22 cellular contexts compared by ENCODE assay signal in the genomic region with DNA sequence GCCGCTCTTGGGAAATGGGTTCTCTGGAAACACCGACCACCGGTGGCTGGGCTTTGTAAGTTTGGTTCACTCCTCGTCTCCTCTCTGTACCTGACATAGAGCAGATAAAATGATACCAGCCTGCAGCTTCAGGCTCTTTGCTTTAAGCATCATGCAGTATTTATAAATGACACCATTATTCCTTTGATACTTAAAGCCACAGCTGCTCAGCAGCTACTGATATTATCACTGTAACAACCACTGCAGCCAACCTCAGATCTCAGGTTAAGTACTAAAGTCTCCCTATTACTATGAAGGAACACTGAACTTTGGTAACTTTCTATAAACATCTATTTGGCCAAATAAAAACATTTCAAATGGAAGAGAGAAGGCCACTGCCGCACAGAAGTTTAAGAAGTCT. TPM values are rescaled to one million over a fixed set of nuclear protein-coding genes. Genes with fewer than 3 reads are reported as not detected.
DNase-seq lines count a peak whose midpoint lies in the region; ATAC-seq and TF ChIP-seq lines count a peak whose summit lies in the region.
"Had no signal": no experiment of that assay in that cellular context is flagged by ENCODE, and none has a peak within 500 bp of the region (broad histone marks: within the 10 kb centered on the region; RNA-seq: fewer than 3 reads in every experiment).

No MANE protein-coding gene starts in this region.

- peak overlapping the region; percentile 11 for H3K23ac ChIP-seq in neuronal stem cell (ENCODE audit: low read depth, low read length, poor library complexity)

- no peak overlapping the region for H4K91ac ChIP-seq in neuronal stem cell (ENCODE audit: low read depth, low read length, poor library complexity)

- peaks cover 25% of the 10 kb centered on the region for H3K79me1 ChIP-seq in neuronal stem cell (ENCODE audit: low read depth, low read length)

- no peak overlapping the region for H3K27ac ChIP-seq in CD4-positive, alpha-beta T cell (ENCODE audit: low read depth, low read length)
- H3K27ac ChIP-seq in CD4-positive, alpha-beta memory T cell (ENCODE audit: low read depth, low read length) = no peak overlapping the region
- no peak overlapping the region for H3K27ac ChIP-seq in neuronal stem cell (replicated peaks; ENCODE audit: low read length)
- H3K27ac ChIP-seq: SJCRH30 had no signal

- no peak overlapping the region for H2BK12ac ChIP-seq in neuronal stem cell (ENCODE audit: low read length)

- no peak overlapping the region for H3K9ac ChIP-seq in neuronal stem cell (ENCODE audit: low read depth, low read length, poor library complexity)

- no peak overlapping the region for H2BK5ac ChIP-seq in neuronal stem cell (ENCODE audit: low read length)

- no peak overlapping the region for H3K4me3 Mint-ChIP-seq in CD4-positive, alpha-beta T cell
- peak overlapping the region in 1 of 8 donors; percentile 21 for H3K4me3 Mint-ChIP-seq in CD4-positive, alpha-beta memory T cell
- H3K4me3 Mint-ChIP-seq in T-helper 2 cell treated with Interferon-gamma antibody and Interleukin-4, amounts not matched to agents 5 μg/mL and 100 μg/mL, for 36 hours = peak overlapping the region; percentile 20

- intact Hi-C loops in CD4-positive, alpha-beta T cell (cut with DNase I, micrococcal nuclease) = no loop called here
- intact Hi-C loops in CD4-positive, alpha-beta memory T cell (cut with micrococcal nuclease) = no loop called here

- CTCF ChIA-PET in CD4-positive, alpha-beta T cell (lab: Charles Lee) = no interaction called here
- CTCF ChIA-PET in CD4-positive, alpha-beta memory T cell (lab: Charles Lee; ENCODE audit: partially characterized antibody) = no interaction called here

- H3K27ac Mint-ChIP-seq in CD4-positive, alpha-beta T cell = peak overlapping the region; percentile 27
- peak overlapping the region in 5 of 7 donors; percentile 7 to 57 (median 16) for H3K27ac Mint-ChIP-seq in CD4-positive, alpha-beta memory T cell
- H3K27ac Mint-ChIP-seq in T-helper 2 cell treated with Interferon-gamma antibody and Interleukin-4, amounts not matched to agents 5 μg/mL and 100 μg/mL, for 36 hours = no peak overlapping the region

- POLR2A ChIA-PET in CD4-positive, alpha-beta T cell (lab: Charles Lee) = no interaction called here
- POLR2A ChIA-PET in CD4-positive, alpha-beta memory T cell (lab: Charles Lee; ENCODE audit: partially characterized antibody) = no interaction called here

- no peak overlapping the region for H3K14ac ChIP-seq in neuronal stem cell (ENCODE audit: low read length)

- H3K4me1 Mint-ChIP-seq in CD4-positive, alpha-beta T cell (ENCODE audit: low read depth) = peaks cover 47% of the 10 kb centered on the region
- peaks cover 22 to 63% (median 35%) of the 10 kb centered on the region in 4 donors for H3K4me1 Mint-ChIP-seq in CD4-positive, alpha-beta memory T cell
- peaks cover 36% of the 10 kb centered on the region for H3K4me1 Mint-ChIP-seq in T-helper 2 cell treated with Interferon-gamma antibody and Interleukin-4, amounts not matched to agents 5 μg/mL and 100 μg/mL, for 36 hours (ENCODE audit: low read depth)

- peaks cover 40% of the 10 kb centered on the region for H3K4me1 ChIP-seq in CD4-positive, alpha-beta memory T cell (ENCODE audit: insufficient read depth, low read length)
- peaks cover 0 to 6% of the 10 kb centered on the region in 2 donors for H3K4me1 ChIP-seq in neuronal stem cell (ENCODE audit: control insufficient read depth in 2 of 2, insufficient read depth in 1 of 2, low read depth in 1 of 2, low read length in 2 of 2)
- H3K4me1 ChIP-seq: SJCRH30 had no signal

- no CpG with 5 or more reads among the region's 5 CpGs for WGBS in neuronal stem cell (ENCODE audit: extremely low coverage in 2 of 2, insufficient read length in 2 of 2, insufficient replicate concordance in 1 of 2), 2 donors

- H3K27me3 ChIP-seq in CD4-positive, alpha-beta T cell (ENCODE audit: control insufficient read depth, insufficient read depth, low read length) = no peaks in the 10 kb centered on the region
- H3K27me3 ChIP-seq in CD4-positive, alpha-beta memory T cell (ENCODE audit: insufficient read depth, low read length) = no peaks in the 10 kb centered on the region
- H3K27me3 ChIP-seq in neuronal stem cell (ENCODE audit: control insufficient read depth in 3 of 3, insufficient read depth in 3 of 3, low read depth in 1 of 3, low read length in 3 of 3) = no peaks in the 10 kb centered on the region
- H3K27me3 ChIP-seq: MG63, SJCRH30 had no signal

- no peak overlapping the region for H2AFZ ChIP-seq in neuronal stem cell (ENCODE audit: low read length)

- no peak overlapping the region for H2AK5ac ChIP-seq in neuronal stem cell (ENCODE audit: low read depth, low read length)

- H3K4me3 ChIP-seq in CD4-positive, alpha-beta memory T cell (ENCODE audit: low read length in 2 of 2) = no peak overlapping the region
- H3K4me3 ChIP-seq in neuronal stem cell (ENCODE audit: low read length in 2 of 2) = peak overlapping the region in 1 of 2 donors; percentile 36
- H3K4me3 ChIP-seq: MG63, SJCRH30 had no signal

- no peak for DNase-seq in CD4-positive, alpha-beta T cell
- DNase-seq in CD4-positive, alpha-beta memory T cell = no peak
- DNase-seq in T-helper 2 cell treated with Interferon-gamma antibody and Interleukin-4, amounts not matched to agents 5 μg/mL and 100 μg/mL, for 36 hours (ENCODE audit: low spot score) = no peak
- DNase-seq in neuronal stem cell (ENCODE audit: low spot score) = no peak
- DNase-seq in nucleus accumbens (lab: John Stamatoyannopoulos, UW) = no peak
- DNase-seq in hypothalamus (lab: John Stamatoyannopoulos, UW) = no peak
- no peak for DNase-seq in NCI-H2029 treated with DMSO at 0.1 percent for 48 hours (lab: John Stamatoyannopoulos, UW)
- DNase-seq: C1 segment of cervical spinal cord; Calu3; CD8-positive, alpha-beta memory T cell; DMS79 treated with DMSO at 0.1 percent for 48 hours; Karpas-422; MG63; NCI-H1105 treated with DMSO at 0.1 percent for 48 hours; NCI-H1930; NCI-H446; NCI-H524 treated with DMSO at 0.1 percent for 48 hours; NCI-H774; SJCRH30 had no signal

- no peak overlapping the region for H2BK120ac ChIP-seq in neuronal stem cell (ENCODE audit: low read depth, low read length)

- no peak overlapping the region for H2BK15ac ChIP-seq in neuronal stem cell (ENCODE audit: low read length)

- H3K36me3 Mint-ChIP-seq in CD4-positive, alpha-beta T cell (ENCODE audit: low read depth) = peaks cover 40% of the 10 kb centered on the region
- peaks cover 33 to 53% of the 10 kb centered on the region in 2 donors for H3K36me3 Mint-ChIP-seq in CD4-positive, alpha-beta memory T cell
- peaks cover 24% of the 10 kb centered on the region for H3K36me3 Mint-ChIP-seq in T-helper 2 cell treated with Interferon-gamma antibody and Interleukin-4, amounts not matched to agents 5 μg/mL and 100 μg/mL, for 36 hours (ENCODE audit: low read depth)

- H3K18ac ChIP-seq in neuronal stem cell (ENCODE audit: low read length) = no peak overlapping the region

- peaks cover 40% of the 10 kb centered on the region for H3K36me3 ChIP-seq in CD4-positive, alpha-beta memory T cell (ENCODE audit: insufficient read depth, low read length)
- H3K36me3 ChIP-seq in neuronal stem cell (replicated peaks in 1 of 2; ENCODE audit: control insufficient read depth in 2 of 2, insufficient read depth in 2 of 2, low read length in 2 of 2) = peaks cover 15 to 57% of the 10 kb centered on the region in 2 donors
- H3K36me3 ChIP-seq: SJCRH30 had no signal

- no peak for ATAC-seq in CD4-positive, alpha-beta T cell (ENCODE audit: poor library complexity)
- ATAC-seq: Right ventricle myocardium inferior, SK-N-SH treated with all-trans-retinoic acid at 6 μM for 48 hours had no signal

- H3K4me2 ChIP-seq in neuronal stem cell (ENCODE audit: insufficient read depth, low read length, poor library complexity, severe bottlenecking) = no peak overlapping the region

- no peak overlapping the region for H4K8ac ChIP-seq in neuronal stem cell (ENCODE audit: low read depth, low read length)

- H3K27me3 Mint-ChIP-seq in CD4-positive, alpha-beta T cell = no peaks in the 10 kb centered on the region
- no peaks in the 10 kb centered on the region for H3K27me3 Mint-ChIP-seq in CD4-positive, alpha-beta memory T cell
- no peaks in the 10 kb centered on the region for H3K27me3 Mint-ChIP-seq in T-helper 2 cell treated with Interferon-gamma antibody and Interleukin-4, amounts not matched to agents 5 μg/mL and 100 μg/mL, for 36 hours (ENCODE audit: low read depth)
- H3K27me3 Mint-ChIP-seq: CD8-positive, alpha-beta memory T cell had no signal

- no peaks in the 10 kb centered on the region for H3K9me3 ChIP-seq in CD4-positive, alpha-beta T cell (ENCODE audit: control insufficient read depth, low read length)
- no peaks in the 10 kb centered on the region for H3K9me3 ChIP-seq in CD4-positive, alpha-beta memory T cell (ENCODE audit: control insufficient read depth in 1 of 2, low read length in 2 of 2)
- H3K9me3 ChIP-seq in neuronal stem cell (replicated peaks in 1 of 2; ENCODE audit: control insufficient read depth in 2 of 2, insufficient read depth in 1 of 2, low read depth in 1 of 2, low read length in 2 of 2) = no peaks in the 10 kb centered on the region
- H3K9me3 ChIP-seq: MG63, SJCRH30 had no signal

- no peak for TF ChIP-seq CTCF in CD4-positive, alpha-beta T cell (IDR thresholded peaks at IDR 0.05)

- H3K4ac ChIP-seq in neuronal stem cell (ENCODE audit: low read length) = no peak overlapping the region

- no peaks in the 10 kb centered on the region for H3K9me3 Mint-ChIP-seq in CD4-positive, alpha-beta T cell
- peaks cover 0 to 1% (median 0%) of the 10 kb centered on the region in 8 donors for H3K9me3 Mint-ChIP-seq in CD4-positive, alpha-beta memory T cell
- no peaks in the 10 kb centered on the region for H3K9me3 Mint-ChIP-seq in T-helper 2 cell treated with Interferon-gamma antibody and Interleukin-4, amounts not matched to agents 5 μg/mL and 100 μg/mL, for 36 hours
- H3K9me3 Mint-ChIP-seq: CD8-positive, alpha-beta memory T cell had no signal

RNA-seq across cellular contexts. Expression of a gene that starts 34.6 kb away (rescaled TPM):
- not detected for total RNA-seq in CD4-positive, alpha-beta T cell
- not detected for total RNA-seq in CD4-positive, alpha-beta memory T cell
- polyA plus RNA-seq in CD4-positive, alpha-beta memory T cell = not detected
- polyA plus RNA-seq in neuronal stem cell (2013, experiment 1 of 2) = 0.43 TPM
- polyA plus RNA-seq in neuronal stem cell (2013, experiment 2 of 2) = 0.42 TPM
- total RNA-seq: A673; Calu3; CD8-positive, alpha-beta memory T cell had no signal
- polyA plus RNA-seq: CD8-positive, alpha-beta memory T cell had no signal

RNA-seq across cellular contexts. Expression of a gene that starts 34.9 kb away (rescaled TPM):
- total RNA-seq in CD4-positive, alpha-beta T cell = 10 to 100 TPM; 24.7 to 26.3 TPM
- total RNA-seq in CD4-positive, alpha-beta memory T cell = 10 to 100 TPM; 40.3 to 43.0 TPM
- 1 to 10 TPM in 1 of 2 donors, under 1 TPM in 1; 0.67 to 6.0 TPM for polyA plus RNA-seq in CD4-positive, alpha-beta memory T cell
- 19.3 TPM for polyA plus RNA-seq in neuronal stem cell (2013, experiment 1 of 2)
- polyA plus RNA-seq in neuronal stem cell (2013, experiment 2 of 2) = 18.9 TPM

RNA-seq across cellular contexts. Expression of a gene that starts 37.2 kb away (rescaled TPM):
- total RNA-seq in CD4-positive, alpha-beta T cell = under 1 TPM in 1 of 2 experiments, not detected in 1; 0.42 TPM
- under 1 TPM in 1 of 2 experiments, not detected in 1; 0.96 TPM for total RNA-seq in CD4-positive, alpha-beta memory T cell
- not detected for polyA plus RNA-seq in CD4-positive, alpha-beta memory T cell
- 0.85 TPM for polyA plus RNA-seq in neuronal stem cell (2013, experiment 1 of 2)
- 0.89 TPM for polyA plus RNA-seq in neuronal stem cell (2013, experiment 2 of 2)
- total RNA-seq: Calu3; CD8-positive, alpha-beta memory T cell; SJCRH30 had no signal
- polyA plus RNA-seq: CD8-positive, alpha-beta memory T cell had no signal

RNA-seq across cellular contexts. Expression of a gene that starts 41.8 kb away (rescaled TPM):
- not detected for total RNA-seq in CD4-positive, alpha-beta T cell
- total RNA-seq in CD4-positive, alpha-beta memory T cell = under 1 TPM in 1 of 2 experiments, not detected in 1; 0.44 TPM
- polyA plus RNA-seq in CD4-positive, alpha-beta memory T cell = not detected
- 1.7 TPM for polyA plus RNA-seq in neuronal stem cell (2013, experiment 1 of 2)
- 1.5 TPM for polyA plus RNA-seq in neuronal stem cell (2013, experiment 2 of 2)
- total RNA-seq: A673, SJCRH30 had no signal
- polyA plus RNA-seq: CD8-positive, alpha-beta memory T cell had no signal

RNA-seq across cellular contexts. Expression of a gene that starts 52.8 kb away (rescaled TPM):
- total RNA-seq in CD4-positive, alpha-beta T cell = 10 to 100 TPM; 19.6 to 19.7 TPM
- 10 to 100 TPM; 27.9 to 29.2 TPM for total RNA-seq in CD4-positive, alpha-beta memory T cell
- polyA plus RNA-seq in CD4-positive, alpha-beta memory T cell = 10 to 100 TPM; 58.6 to 59.2 TPM
- polyA plus RNA-seq in neuronal stem cell (2013, experiment 1 of 2) = 68.8 TPM
- 73.1 TPM for polyA plus RNA-seq in neuronal stem cell (2013, experiment 2 of 2)
